In genomic region chrX:11406109-11406755, GRCh38 we compare ENCODE assay signal across 1 cellular context.
TF ChIP-seq lines count a peak whose summit lies in the region.

No MANE protein-coding gene starts in this region.

TF ChIP-seq in SK-N-SH treated with all-trans-retinoic acid at 6 μM for 48 hours, 23 proteins besides CTCF, POLR2A, EP300 and RAD21 (continued from another document):
- TF ChIP-seq PATZ1 (CRISPR knock-in tag; IDR thresholded peaks at IDR 0.05; ENCODE audit: borderline replicate concordance): no peak
- TF ChIP-seq, protein P1, sequence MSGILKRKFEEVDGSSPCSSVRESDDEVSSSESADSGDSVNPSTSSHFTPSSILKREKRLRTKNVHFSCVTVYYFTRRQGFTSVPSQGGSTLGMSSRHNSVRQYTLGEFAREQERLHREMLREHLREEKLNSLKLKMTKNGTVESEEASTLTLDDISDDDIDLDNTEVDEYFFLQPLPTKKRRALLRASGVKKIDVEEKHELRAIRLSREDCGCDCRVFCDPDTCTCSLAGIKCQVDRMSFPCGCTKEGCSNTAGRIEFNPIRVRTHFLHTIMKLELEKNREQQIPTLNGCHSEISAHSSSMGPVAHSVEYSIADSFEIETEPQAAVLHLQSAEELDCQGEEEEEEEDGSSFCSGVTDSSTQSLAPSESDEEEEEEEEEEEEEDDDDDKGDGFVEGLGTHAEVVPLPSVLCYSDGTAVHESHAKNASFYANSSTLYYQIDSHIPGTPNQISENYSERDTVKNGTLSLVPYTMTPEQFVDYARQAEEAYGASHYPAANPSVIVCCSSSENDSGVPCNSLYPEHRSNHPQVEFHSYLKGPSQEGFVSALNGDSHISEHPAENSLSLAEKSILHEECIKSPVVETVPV (CRISPR knock-in tag; IDR thresholded peaks at IDR 0.05): no peak
- no peak for TF ChIP-seq CREB5 (CRISPR knock-in tag; IDR thresholded peaks at IDR 0.05; ENCODE audit: low read depth)
- TF ChIP-seq CSDC2 (CRISPR knock-in tag; IDR thresholded peaks at IDR 0.05): no peak
- no peak for TF ChIP-seq ZC3H10 (CRISPR knock-in tag; IDR thresholded peaks at IDR 0.05)
- no peak for TF ChIP-seq TOX (CRISPR knock-in tag; IDR thresholded peaks at IDR 0.05; ENCODE audit: borderline replicate concordance)
- no peak for TF ChIP-seq ISL1 (CRISPR knock-in tag; IDR thresholded peaks at IDR 0.05)
- TF ChIP-seq BACH2 (CRISPR knock-in tag; IDR thresholded peaks at IDR 0.05; ENCODE audit: borderline replicate concordance): no peak
- no peak for TF ChIP-seq ZNF70 (CRISPR knock-in tag; IDR thresholded peaks at IDR 0.05)
- no peak for TF ChIP-seq ZFP3 (CRISPR knock-in tag; IDR thresholded peaks at IDR 0.05)
- TF ChIP-seq ARNTL (CRISPR knock-in tag; IDR thresholded peaks at IDR 0.05; ENCODE audit: borderline replicate concordance, low read depth): no peak
- no peak for TF ChIP-seq ZNF8 (CRISPR knock-in tag; IDR thresholded peaks at IDR 0.05)
